ENCODE assay signal across 10 cellular contexts in genomic region chr16:51150159-51150893, GRCh38. TPM values are rescaled to one million over a fixed set of nuclear protein-coding genes. Genes with fewer than 3 reads are reported as not detected.
A peak's percentile ranks its signal among the peaks of the same experiment; 100 is the strongest.
DNase-seq lines count a peak whose midpoint lies in the region; TF ChIP-seq lines count a peak whose summit lies in the region.
"Had no signal": no experiment of that assay in that cellular context is flagged by ENCODE, and none has a peak within 500 bp of the region (broad histone marks: within the 10 kb centered on the region; RNA-seq: fewer than 3 reads in every experiment).

No MANE protein-coding gene starts in this region.

- peak overlapping the region; percentile 97 for H3K27ac ChIP-seq in hepatocyte

- H3K9me3 ChIP-seq in hepatocyte (ENCODE audit: low read depth), result no peaks in the 10 kb centered on the region

- peak overlapping the region; percentile 49 for H2AFZ ChIP-seq in hepatocyte

- 2% methylated on average over 47 of the region's 54 CpGs for WGBS in hepatocyte (ENCODE audit: low lambda C conversion rate, missing lambda C conversion rate)

- H4K20me1 ChIP-seq in hepatocyte (ENCODE audit: insufficient read depth, poor library complexity, severe bottlenecking), result no peaks in the 10 kb centered on the region

- TF ChIP-seq CTCF in WI38 (IDR thresholded peaks at IDR 0.05; ENCODE audit: low read depth, low read length), result no peak
- no peak for TF ChIP-seq CTCF in hepatocyte (IDR thresholded peaks at IDR 0.05; ENCODE audit: poor library complexity)

- H3K4me3 ChIP-seq in WI38 (ENCODE audit: low read depth, low read length) (peak overlapping the region; percentile 92), hepatocyte (peak overlapping the region; percentile 68)

- H3K27me3 ChIP-seq in hepatocyte, result peaks cover 78% of the 10 kb centered on the region

- peaks cover 6% of the 10 kb centered on the region for H3K4me1 ChIP-seq in hepatocyte (ENCODE audit: insufficient read depth)

- H3K79me2 ChIP-seq in hepatocyte, result peaks cover 58% of the 10 kb centered on the region

- peak overlapping the region; percentile 82 for H3K4me2 ChIP-seq in hepatocyte

- no peaks in the 10 kb centered on the region for H3K9me2 ChIP-seq in hepatocyte (replicated peaks; ENCODE audit: insufficient read depth)

- DNase-seq in ELF-1 (ENCODE audit: low read depth, low spot score), result peak; percentile 45
- DNase-seq in hepatocyte (ENCODE audit: low spot score), result no peak
- DNase-seq in retina, result peak; percentile 78
- no peak for DNase-seq in pons (ENCODE audit: low spot score)
- no peak for DNase-seq in H4 (ENCODE audit: low spot score)
- DNase-seq in NCI-H2227 treated with DMSO at 0.1 percent for 48 hours (lab: John Stamatoyannopoulos, UW), result no peak
- DNase-seq in HT-29 (ENCODE audit: low spot score), result no peak
- DNase-seq: activated naive CD4-positive, alpha-beta T cell treated with anti-CD3 and anti-CD28 coated beads, Interleukin-2, amount 50 U/mL, for 16 hours; NCI-H187 had no signal

- no peaks in the 10 kb centered on the region for H3K36me3 ChIP-seq in hepatocyte (replicated peaks; ENCODE audit: insufficient read depth, low read depth)

RNA-seq across cellular contexts. Expression of gene SALL1, which starts 0.7 kb away (rescaled TPM):
- total RNA-seq in hepatocyte, result 4.7 and 5.4 TPM in 2 replicates
- polyA plus RNA-seq in hepatocyte, result 2.0 and 2.4 TPM in 2 replicates
- total RNA-seq in H4 (2014; rRNA removed; shearing (Covaris generic)), result 6.4 and 9.9 TPM in 2 replicates
- total RNA-seq in HT-29 (2014; rRNA removed; shearing (Covaris generic)), result not detected in 2 replicates

Comparison
In these comparisons a context has a peak if more than half of its experiments do, and no peak if none do; other contexts are left out.
1. DNase-seq: peak in ELF-1 (single experiment) and retina (single experiment); none in hepatocyte (single experiment), pons (single experiment), H4 (single experiment), NCI-H2227 treated with DMSO at 0.1 percent for 48 hours (single experiment) and HT-29 (single experiment).